In the genomic region with DNA sequence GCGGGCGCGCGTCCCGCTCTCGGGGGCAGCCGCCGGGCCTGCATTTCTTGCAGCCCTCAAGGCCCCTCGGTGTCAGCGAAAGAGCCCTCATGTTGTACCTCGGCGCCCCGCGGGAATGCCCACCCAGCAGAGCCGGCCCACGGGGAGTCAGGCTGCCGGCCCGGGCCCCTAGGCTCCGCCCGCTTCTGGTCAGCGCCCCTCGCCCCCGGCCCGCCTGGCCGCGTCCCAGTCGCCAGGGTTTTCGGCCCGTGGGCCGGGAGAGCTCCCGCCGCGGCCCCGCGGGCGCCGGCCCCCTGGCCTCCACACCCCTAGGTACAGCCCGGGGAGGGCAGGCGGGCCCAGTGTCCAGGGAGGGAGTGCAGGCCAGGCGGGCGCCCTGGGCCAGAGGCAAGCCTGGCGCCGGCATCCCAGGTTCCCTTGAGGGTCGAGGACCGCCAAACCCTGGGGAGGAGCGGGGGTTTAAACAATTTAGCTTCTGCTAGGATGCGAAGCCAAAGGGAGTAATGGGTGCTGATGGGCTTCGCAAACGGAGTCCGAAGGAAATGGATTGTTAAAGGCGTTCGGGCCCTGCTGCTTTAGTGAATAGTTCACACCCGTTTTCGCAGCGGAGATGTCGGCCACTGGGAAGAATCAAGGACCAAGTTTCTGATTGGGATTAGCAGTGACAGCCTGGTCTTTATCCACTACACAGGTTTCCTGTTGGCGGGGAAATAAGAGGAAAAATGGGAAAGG, we compare ENCODE assay signal across 9 cellular contexts. TPM values are rescaled to one million over a fixed set of nuclear protein-coding genes. Genes with fewer than 3 reads are reported as not detected.
A peak's percentile ranks its signal among the peaks of the same experiment; 100 is the strongest.
DNase-seq lines count a peak whose midpoint lies in the region; ATAC-seq lines count a peak whose summit lies in the region.
"Had no signal": no experiment of that assay in that cellular context is flagged by ENCODE, and none has a peak within 500 bp of the region (broad histone marks: within the 10 kb centered on the region; RNA-seq: fewer than 3 reads in every experiment).

No MANE protein-coding gene starts in this region.

- H3K4me3 ChIP-seq in muscle layer of duodenum (ENCODE audit: low read depth in 1 of 2, low read length in 2 of 2) (peak overlapping the region; percentile 30 to 76), aorta (ENCODE audit: low read length in 2 of 2) (peak overlapping the region; percentile 0 to 39)

- H3K4me1 ChIP-seq in muscle layer of duodenum (ENCODE audit: control insufficient read depth in 1 of 2, insufficient read depth in 2 of 2, low read length in 2 of 2) (peaks cover 0 to 15% of the 10 kb centered on the region in 2 donors), aorta (ENCODE audit: control insufficient read depth in 1 of 2, insufficient read depth in 2 of 2, low read length in 2 of 2) (no peaks in the 10 kb centered on the region)

- peaks cover 6% of the 10 kb centered on the region for H3K36me3 Mint-ChIP-seq in stimulated activated naive CD8-positive, alpha-beta T cell treated with anti-CD3 and anti-CD28 coated beads, Interleukin-15, Interleukin-2, amounts not matched to agents 100 ng/mL and 50 ng/mL, for 24 hours (ENCODE audit: low read depth)
- H3K36me3 Mint-ChIP-seq in dendritic cell treated with granulocyte-macrophage colony-stimulating factor and Interleukin-4, amounts not matched to agents 40 ng/mL and 50 ng/mL, for 4 days (ENCODE audit: low read depth): no peaks in the 10 kb centered on the region

- WGBS in aorta, 2 donors: 7 to 8% methylated on average over 52 to 57 of the region's 57 CpGs

- intact Hi-C loops in dendritic cell treated with granulocyte-macrophage colony-stimulating factor and Interleukin-4, amounts not matched to agents 40 ng/mL and 50 ng/mL, for 4 days (cut with micrococcal nuclease): no loop called here
- intact Hi-C loops in aorta (cut with DNase I): no loop called here

- DNase-seq in stimulated activated naive CD8-positive, alpha-beta T cell treated with anti-CD3 and anti-CD28 coated beads, Interleukin-15, Interleukin-2, amounts not matched to agents 100 U/mL and 50 U/mL, for 24 hours: no peak
- no peak for DNase-seq in aorta
- no peak for DNase-seq in pons (ENCODE audit: low spot score)
- no peak for DNase-seq in GM03348 (ENCODE audit: low spot score)

- peaks cover 44% of the 10 kb centered on the region for H3K4me1 Mint-ChIP-seq in stimulated activated naive CD8-positive, alpha-beta T cell treated with anti-CD3 and anti-CD28 coated beads, Interleukin-15, Interleukin-2, amounts not matched to agents 100 ng/mL and 50 ng/mL, for 24 hours (ENCODE audit: low read depth)
- H3K4me1 Mint-ChIP-seq in dendritic cell treated with granulocyte-macrophage colony-stimulating factor and Interleukin-4, amounts not matched to agents 40 ng/mL and 50 ng/mL, for 4 days (ENCODE audit: low read depth): peaks cover 48% of the 10 kb centered on the region

- peak overlapping the region; percentile 65 for H3K4me3 Mint-ChIP-seq in stimulated activated naive CD8-positive, alpha-beta T cell treated with anti-CD3 and anti-CD28 coated beads, Interleukin-15, Interleukin-2, amounts not matched to agents 100 ng/mL and 50 ng/mL, for 24 hours
- peak overlapping the region; percentile 75 for H3K4me3 Mint-ChIP-seq in dendritic cell treated with granulocyte-macrophage colony-stimulating factor and Interleukin-4, amounts not matched to agents 40 ng/mL and 50 ng/mL, for 4 days

- peak overlapping the region; percentile 8 for H3K27ac Mint-ChIP-seq in stimulated activated naive CD8-positive, alpha-beta T cell treated with anti-CD3 and anti-CD28 coated beads, Interleukin-15, Interleukin-2, amounts not matched to agents 100 ng/mL and 50 ng/mL, for 24 hours
- H3K27ac Mint-ChIP-seq in dendritic cell treated with granulocyte-macrophage colony-stimulating factor and Interleukin-4, amounts not matched to agents 40 ng/mL and 50 ng/mL, for 4 days: peak overlapping the region; percentile 52

- H3K27me3 Mint-ChIP-seq in stimulated activated naive CD8-positive, alpha-beta T cell treated with anti-CD3 and anti-CD28 coated beads, Interleukin-15, Interleukin-2, amounts not matched to agents 100 ng/mL and 50 ng/mL, for 24 hours: no peaks in the 10 kb centered on the region
- peaks cover 22% of the 10 kb centered on the region for H3K27me3 Mint-ChIP-seq in dendritic cell treated with granulocyte-macrophage colony-stimulating factor and Interleukin-4, amounts not matched to agents 40 ng/mL and 50 ng/mL, for 4 days

- H3K36me3 ChIP-seq in muscle layer of duodenum (ENCODE audit: control insufficient read depth in 1 of 2, insufficient read depth in 2 of 2, low read length in 2 of 2) (no peaks in the 10 kb centered on the region), aorta (ENCODE audit: control insufficient read depth in 1 of 2, insufficient read depth in 2 of 2, low read length in 1 of 2) (no peaks in the 10 kb centered on the region)

- H3K9me3 ChIP-seq in muscle layer of duodenum (ENCODE audit: control insufficient read depth in 1 of 2, low read length in 2 of 2) (no peaks in the 10 kb centered on the region), aorta (ENCODE audit: control insufficient read depth, low read length) (no peaks in the 10 kb centered on the region)

- H3K27me3 ChIP-seq in muscle layer of duodenum (ENCODE audit: low read depth, low read length) (peaks cover 30% of the 10 kb centered on the region), aorta (ENCODE audit: control insufficient read depth in 1 of 2, insufficient read depth in 2 of 2, low read length in 1 of 2) (no peaks in the 10 kb centered on the region)

- no peak overlapping the region for H3K27ac ChIP-seq in muscle layer of duodenum (ENCODE audit: low read length)
- no peak overlapping the region for H3K27ac ChIP-seq in aorta (ENCODE audit: low read depth in 1 of 2, low read length in 2 of 2)

- no peaks in the 10 kb centered on the region for H3K9me3 Mint-ChIP-seq in stimulated activated naive CD8-positive, alpha-beta T cell treated with anti-CD3 and anti-CD28 coated beads, Interleukin-15, Interleukin-2, amounts not matched to agents 100 ng/mL and 50 ng/mL, for 24 hours
- no peaks in the 10 kb centered on the region for H3K9me3 Mint-ChIP-seq in dendritic cell treated with granulocyte-macrophage colony-stimulating factor and Interleukin-4, amounts not matched to agents 40 ng/mL and 50 ng/mL, for 4 days

- no peak for ATAC-seq in stimulated activated naive CD8-positive, alpha-beta T cell treated with anti-CD3 and anti-CD28 coated beads, Interleukin-15, Interleukin-2, amounts not matched to agents 100 U/mL and 50 U/mL, for 24 hours
- ATAC-seq in aorta (ENCODE audit: low FRiP score) (peak; percentile 40), GM21786 (IDR thresholded peaks at IDR 0.05; ENCODE audit: unreplicated experiment) (no peak)

RNA-seq across cellular contexts. Expression of a gene that starts 0.5 kb away (rescaled TPM):
- 1 to 10 TPM in 1 of 2 donors, under 1 TPM in 1; 0.97 to 2.4 TPM for total RNA-seq in aorta
- not detected for polyA plus RNA-seq in aorta
- total RNA-seq: LHCN-M2 had no signal
